13 cellular contexts compared by ENCODE assay signal in genomic region chr10:24574578-24575155, GRCh38.
"Had no signal": no experiment of that assay in that cellular context is flagged by ENCODE, and none has a peak within 500 bp of the region (broad histone marks: within the 10 kb centered on the region; RNA-seq: fewer than 3 reads in every experiment).

No MANE protein-coding gene starts in this region.

- H3K36me3 Mint-ChIP-seq: neural progenitor cell had no signal

- H3K9me3 Mint-ChIP-seq: activated T-helper 1 cell treated with anti-CD3 and anti-CD28 coated beads, Interleukin-12 subunit alpha, Interleukin-12 subunit beta, Interleukin-2, Interleukin-4 antibody, amounts not matched to agents 30 ng/mL and 10 ng/mL and 1 ng/mL, durations not matched to agents 14 hours and 24 hours and 36 hours; neural progenitor cell; T-helper 2 cell treated with Interferon-gamma antibody and Interleukin-4, amounts not matched to agents 5 μg/mL and 100 μg/mL, for 36 hours had no signal

- H3K4me3 ChIP-seq: neural progenitor cell, psoas muscle, sigmoid colon, spleen, thyroid gland had no signal

- H3K4me3 Mint-ChIP-seq: activated T-helper 1 cell treated with anti-CD3 and anti-CD28 coated beads, Interleukin-12 subunit alpha, Interleukin-12 subunit beta, Interleukin-2, Interleukin-4 antibody, amounts not matched to agents 30 ng/mL and 10 ng/mL and 1 ng/mL, durations not matched to agents 14 hours and 24 hours and 36 hours; neural progenitor cell had no signal

- H3K27ac Mint-ChIP-seq: activated T-helper 1 cell treated with anti-CD3 and anti-CD28 coated beads, Interleukin-12 subunit alpha, Interleukin-12 subunit beta, Interleukin-2, Interleukin-4 antibody, amounts not matched to agents 30 ng/mL and 10 ng/mL and 1 ng/mL, durations not matched to agents 14 hours and 24 hours and 36 hours; T-helper 2 cell treated with Interferon-gamma antibody and Interleukin-4, amounts not matched to agents 5 μg/mL and 100 μg/mL, for 36 hours had no signal

- DNase-seq: anterior cingulate cortex; cerebellar nuclear complex; effector CD8-positive, alpha-beta T cell; midbrain; psoas muscle; sigmoid colon; thyroid gland had no signal

- ATAC-seq: activated CD4-positive, CD25-positive, alpha-beta regulatory T cell treated with anti-CD3 and anti-CD28 coated beads, Interleukin-2, amount 50 U/mL, for 24 hours; left lobe of liver; psoas muscle had no signal
